1 cellular context compared by ENCODE assay signal in the genomic region with DNA sequence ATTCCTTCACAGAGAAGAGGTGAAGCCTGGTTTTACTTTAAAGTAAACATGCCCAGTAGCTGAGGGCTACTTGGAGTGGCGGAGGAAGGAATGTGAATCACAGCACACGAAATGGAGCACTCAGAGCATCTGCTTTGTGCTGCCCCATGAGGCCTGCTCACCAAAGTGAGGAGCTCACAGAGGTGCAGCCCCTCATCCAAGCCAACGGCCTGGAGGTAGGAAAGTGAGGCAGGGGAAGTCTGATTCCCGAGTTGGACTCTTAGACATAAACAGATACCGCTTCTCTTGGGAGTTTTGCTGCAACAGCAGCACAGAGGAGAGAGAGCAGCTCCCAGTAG.
TF ChIP-seq lines count a peak whose summit lies in the region.

No MANE protein-coding gene starts in this region.

TF ChIP-seq in IMR-90, 13 proteins besides CTCF, POLR2A, EP300 and RAD21:
- no peak for TF ChIP-seq MAFK (IDR thresholded peaks at IDR 0.05; ENCODE audit: low read depth, low read length)
- TF ChIP-seq BHLHE40 (IDR thresholded peaks at IDR 0.05; ENCODE audit: low read depth, low read length) = no peak
- TF ChIP-seq CEBPB (IDR thresholded peaks at IDR 0.05; ENCODE audit: low read depth, low read length) = no peak
- TF ChIP-seq MAZ (IDR thresholded peaks at IDR 0.05; ENCODE audit: borderline replicate concordance, low read depth, low read length) = no peak
- TF ChIP-seq CHD1 (IDR thresholded peaks at IDR 0.05; ENCODE audit: low read depth, low read length) = no peak
- TF ChIP-seq RFX5 (IDR thresholded peaks at IDR 0.05; ENCODE audit: low read depth, low read length) = no peak
- TF ChIP-seq SMC3 (IDR thresholded peaks at IDR 0.05; ENCODE audit: low read depth, low read length) = no peak
- no peak for TF ChIP-seq RCOR1 (IDR thresholded peaks at IDR 0.05; ENCODE audit: insufficient replicate concordance, low read length)
- no peak for TF ChIP-seq NFE2L2 (IDR thresholded peaks at IDR 0.05; ENCODE audit: low read depth, low read length)
- TF ChIP-seq, protein P1, sequence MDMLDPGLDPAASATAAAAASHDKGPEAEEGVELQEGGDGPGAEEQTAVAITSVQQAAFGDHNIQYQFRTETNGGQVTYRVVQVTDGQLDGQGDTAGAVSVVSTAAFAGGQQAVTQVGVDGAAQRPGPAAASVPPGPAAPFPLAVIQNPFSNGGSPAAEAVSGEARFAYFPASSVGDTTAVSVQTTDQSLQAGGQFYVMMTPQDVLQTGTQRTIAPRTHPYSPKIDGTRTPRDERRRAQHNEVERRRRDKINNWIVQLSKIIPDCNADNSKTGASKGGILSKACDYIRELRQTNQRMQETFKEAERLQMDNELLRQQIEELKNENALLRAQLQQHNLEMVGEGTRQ (IDR thresholded peaks at IDR 0.05; ENCODE audit: low read depth, low read length) = no peak
- TF ChIP-seq, protein P2, sequence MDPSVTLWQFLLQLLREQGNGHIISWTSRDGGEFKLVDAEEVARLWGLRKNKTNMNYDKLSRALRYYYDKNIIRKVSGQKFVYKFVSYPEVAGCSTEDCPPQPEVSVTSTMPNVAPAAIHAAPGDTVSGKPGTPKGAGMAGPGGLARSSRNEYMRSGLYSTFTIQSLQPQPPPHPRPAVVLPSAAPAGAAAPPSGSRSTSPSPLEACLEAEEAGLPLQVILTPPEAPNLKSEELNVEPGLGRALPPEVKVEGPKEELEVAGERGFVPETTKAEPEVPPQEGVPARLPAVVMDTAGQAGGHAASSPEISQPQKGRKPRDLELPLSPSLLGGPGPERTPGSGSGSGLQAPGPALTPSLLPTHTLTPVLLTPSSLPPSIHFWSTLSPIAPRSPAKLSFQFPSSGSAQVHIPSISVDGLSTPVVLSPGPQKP (IDR thresholded peaks at IDR 0.05; ENCODE audit: borderline replicate concordance, low read depth, low read length) = no peak
- no peak for TF ChIP-seq MXI1 (IDR thresholded peaks at IDR 0.05; ENCODE audit: borderline replicate concordance, low read depth, low read length)
TF ChIP-seq in IMR-90: peak in this region for 0.
